ENCODE assay signal across 1 cellular context in genomic region chr10:122911889-122912484, GRCh38.
A peak's percentile ranks its signal among the peaks of the same experiment; 100 is the strongest.
TF ChIP-seq lines count a peak whose summit lies in the region.

No MANE protein-coding gene starts in this region.

TF ChIP-seq in HepG2, 621 proteins besides CTCF, POLR2A, EP300 and RAD21 (continued from another document and continues in another):
- TF ChIP-seq BRF2 (CRISPR knock-in tag; IDR thresholded peaks at IDR 0.05) (peak; percentile 98), HMG20A (CRISPR knock-in tag; IDR thresholded peaks at IDR 0.05; ENCODE audit: borderline replicate concordance) (peak; percentile 95), GPN1 (CRISPR knock-in tag; IDR thresholded peaks at IDR 0.05; ENCODE audit: borderline replicate concordance) (peak; percentile 100), GATAD2A (CRISPR knock-in tag; IDR thresholded peaks at IDR 0.05) (peak; percentile 94), ZFAT (CRISPR knock-in tag; conservative IDR thresholded peaks at IDR 0.05) (peak; percentile 98), ZNF235 (CRISPR knock-in tag; IDR thresholded peaks at IDR 0.05; ENCODE audit: borderline replicate concordance) (peak; percentile 100), MAFF (IDR thresholded peaks at IDR 0.05; ENCODE audit: low read depth, low read length) (no peak), REXO4 (CRISPR knock-in tag; IDR thresholded peaks at IDR 0.05; ENCODE audit: borderline replicate concordance) (peak; percentile 98), JUNB (CRISPR knock-in tag; IDR thresholded peaks at IDR 0.05; ENCODE audit: borderline replicate concordance) (peak; percentile 99), KLF9 (CRISPR knock-in tag; IDR thresholded peaks at IDR 0.05; ENCODE audit: low read depth) (peak; percentile 99), FIP1L1 (IDR thresholded peaks at IDR 0.05; ENCODE audit: borderline replicate concordance, insufficient read depth, low read depth, low read length) (no peak), DMTF1 (CRISPR knock-in tag; IDR thresholded peaks at IDR 0.05) (peak; percentile 98), ZNF34 (CRISPR knock-in tag; IDR thresholded peaks at IDR 0.05; ENCODE audit: borderline replicate concordance) (peak; percentile 96), ZNF205 (CRISPR knock-in tag; IDR thresholded peaks at IDR 0.05) (peak; percentile 99), SP4 (CRISPR knock-in tag; IDR thresholded peaks at IDR 0.05) (peak; percentile 93), ZSCAN30 (CRISPR knock-in tag; IDR thresholded peaks at IDR 0.05) (peak; percentile 100), ZNF232 (CRISPR knock-in tag; IDR thresholded peaks at IDR 0.05; ENCODE audit: borderline replicate concordance) (peak; percentile 100), ZNF414 (CRISPR knock-in tag; IDR thresholded peaks at IDR 0.05) (peak; percentile 100), ZNF431 (CRISPR knock-in tag; IDR thresholded peaks at IDR 0.05; ENCODE audit: borderline replicate concordance, low read depth) (peak; percentile 100), YY1 (IDR thresholded peaks at IDR 0.05; ENCODE audit: insufficient read depth, insufficient replicate concordance, low read depth, low read length) (no peak), ZSCAN12 (CRISPR knock-in tag; IDR thresholded peaks at IDR 0.05) (peak; percentile 100), ZNF260 (CRISPR knock-in tag; IDR thresholded peaks at IDR 0.05; ENCODE audit: borderline replicate concordance, low read depth) (no peak), PAWR (CRISPR knock-in tag; IDR thresholded peaks at IDR 0.05; ENCODE audit: borderline replicate concordance) (peak; percentile 100), ZNF251 (CRISPR knock-in tag; IDR thresholded peaks at IDR 0.05) (peak; percentile 100), RFX3 (CRISPR knock-in tag; IDR thresholded peaks at IDR 0.05) (peak; percentile 87), BORCS8-MEF2B (CRISPR knock-in tag; IDR thresholded peaks at IDR 0.05) (peak; percentile 100), ZNF557 (CRISPR knock-in tag; IDR thresholded peaks at IDR 0.05) (peak; percentile 100), ZNF282 (IDR thresholded peaks at IDR 0.05; ENCODE audit: partially characterized antibody) (no peak), ZBTB39 (CRISPR knock-in tag; IDR thresholded peaks at IDR 0.05) (peak; percentile 98), NFAT5 (CRISPR knock-in tag; IDR thresholded peaks at IDR 0.05) (peak; percentile 100), ZNF441 (CRISPR knock-in tag; IDR thresholded peaks at IDR 0.05; ENCODE audit: borderline replicate concordance) (peak; percentile 99), ZNF331 (CRISPR knock-in tag; IDR thresholded peaks at IDR 0.05) (peak; percentile 100), ZNF354B (CRISPR knock-in tag; IDR thresholded peaks at IDR 0.05) (peak; percentile 100), ZNF10 (CRISPR knock-in tag; IDR thresholded peaks at IDR 0.05; ENCODE audit: borderline replicate concordance, low read depth) (peak; percentile 81; the same call in 1 of the 2 replicates), KDM5A (IDR thresholded peaks at IDR 0.05; ENCODE audit: borderline replicate concordance, low read length) (no peak), HOXA3 (CRISPR knock-in tag; IDR thresholded peaks at IDR 0.05) (peak; percentile 98), SATB2 (CRISPR knock-in tag; IDR thresholded peaks at IDR 0.05) (peak; percentile 100), RFXANK (CRISPR knock-in tag; IDR thresholded peaks at IDR 0.05) (peak; percentile 98), HNRNPLL (IDR thresholded peaks at IDR 0.05; ENCODE audit: low read depth, low read length, poor library complexity, severe bottlenecking) (no peak), KLF6 (CRISPR knock-in tag; IDR thresholded peaks at IDR 0.05) (peak; percentile 100), ZNF512 (CRISPR knock-in tag; IDR thresholded peaks at IDR 0.05) (no peak), ARID5B (CRISPR knock-in tag; IDR thresholded peaks at IDR 0.05) (peak; percentile 97), E2F1 (CRISPR knock-in tag; IDR thresholded peaks at IDR 0.05) (peak; percentile 97), ZNF30 (CRISPR knock-in tag; IDR thresholded peaks at IDR 0.05) (peak; percentile 100), THAP11 (CRISPR knock-in tag; IDR thresholded peaks at IDR 0.05) (peak; percentile 91), JUN (CRISPR knock-in tag; IDR thresholded peaks at IDR 0.05) (peak; percentile 93; the same call in 1 of the 2 replicates), FOXK1 (CRISPR knock-in tag; IDR thresholded peaks at IDR 0.05; ENCODE audit: borderline replicate concordance, low read depth) (peak; percentile 100; the same call in 1 of the 2 replicates), RBM39 (IDR thresholded peaks at IDR 0.05; ENCODE audit: low read depth, low read length, poor library complexity, severe bottlenecking) (no peak), SAFB2 (CRISPR knock-in tag; IDR thresholded peaks at IDR 0.05; ENCODE audit: borderline replicate concordance, low read depth) (peak; percentile 99), ELF1 (CRISPR knock-in tag; IDR thresholded peaks at IDR 0.05) (peak; percentile 86), ARNT (IDR thresholded peaks at IDR 0.05) (no peak), HDAC2 (CRISPR knock-in tag; IDR thresholded peaks at IDR 0.05) (peak; percentile 100)
